7 cellular contexts compared by ENCODE assay signal in the genomic region with DNA sequence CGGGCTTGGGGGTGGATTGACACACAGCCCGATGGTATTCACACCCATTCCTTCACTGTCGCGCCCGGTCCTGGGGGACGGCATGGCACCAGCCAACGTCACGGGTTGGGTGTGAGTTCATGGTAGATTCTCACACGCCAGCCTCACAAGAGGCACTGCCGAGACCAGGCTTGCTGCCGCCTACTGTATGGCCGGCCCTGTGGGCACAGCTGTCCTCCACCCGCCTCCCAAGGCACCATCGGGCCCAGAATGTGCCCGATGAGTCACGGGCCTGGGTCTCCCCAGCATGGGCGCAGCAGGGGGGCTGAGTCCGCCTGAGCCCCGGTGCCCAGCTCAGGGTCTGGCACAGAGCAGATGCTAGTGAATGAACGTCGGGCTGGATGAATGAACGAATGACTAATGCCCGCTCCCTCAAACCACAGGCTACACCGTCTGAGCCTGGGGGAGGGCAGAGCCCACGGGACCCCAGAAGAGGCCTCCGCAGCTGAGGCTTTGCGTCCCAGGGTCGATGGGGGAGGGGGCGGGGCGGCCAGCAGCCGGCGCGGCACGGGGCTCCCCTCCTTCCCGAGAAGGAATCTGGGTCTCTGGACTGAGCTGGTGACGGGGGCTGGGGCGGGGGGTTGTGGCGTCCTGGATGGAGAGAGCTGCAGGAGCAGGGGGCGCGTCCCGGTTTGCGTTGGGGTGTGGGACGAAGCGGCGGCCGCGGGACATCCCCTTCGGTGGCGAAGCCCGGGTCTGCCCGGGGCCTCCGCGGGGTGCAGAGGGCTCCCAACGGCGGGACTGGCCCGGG. TPM values are rescaled to one million over a fixed set of nuclear protein-coding genes. Genes with fewer than 3 reads are reported as not detected.
A peak's percentile ranks its signal among the peaks of the same experiment; 100 is the strongest.
DNase-seq lines count a peak whose midpoint lies in the region; ATAC-seq and TF ChIP-seq lines count a peak whose summit lies in the region.

No MANE protein-coding gene starts in this region.

- CTCF ChIA-PET in HEK293 (lab: Yijun Ruan, JAX): no interaction called here

- H3K4me1 ChIP-seq in HEK293 (ENCODE audit: control insufficient read depth, insufficient read depth, low read length) (no peaks in the 10 kb centered on the region), foreskin keratinocyte (peaks cover 15% of the 10 kb centered on the region), osteoblast (ENCODE audit: insufficient read depth, low read length) (peaks cover 13% of the 10 kb centered on the region)

- DNase-seq in foreskin keratinocyte: peak; percentile 40 to 71
- DNase-seq in osteoblast (ENCODE audit: insufficient read length, low spot score, missing footprints): peak; percentile 96
- DNase-seq in NCI-H510A (lab: John Stamatoyannopoulos, UW): no peak
- no peak for DNase-seq in NCI-H82 treated with DMSO at 0.1 percent for 48 hours (lab: John Stamatoyannopoulos, UW; ENCODE audit: unreplicated experiment)

- H3K4me2 ChIP-seq in osteoblast (ENCODE audit: insufficient read depth, low read length): peak overlapping the region; percentile 81

- no peaks in the 10 kb centered on the region for H3K79me2 ChIP-seq in osteoblast (ENCODE audit: insufficient read depth, low read length)

- H3K4me3 ChIP-seq in HEK293 (ENCODE audit: low read depth, low read length) (peak overlapping the region; percentile 44), WI38 (ENCODE audit: low read depth, low read length) (peak overlapping the region; percentile 59), osteoblast (ENCODE audit: insufficient read depth, low read length) (peak overlapping the region; percentile 73)

- peak; percentile 58 for ATAC-seq in foreskin keratinocyte
- no peak for ATAC-seq in HG02571 (IDR thresholded peaks at IDR 0.05; ENCODE audit: unreplicated experiment)

- POLR2A ChIA-PET in HEK293 (lab: Yijun Ruan, JAX): interaction anchor here (1.0 kb wide), 1 partner anchor 111 kb away, joined by 6 read pairs; a partner anchor contains a TSS

- peak overlapping the region; percentile 80 for H2AFZ ChIP-seq in osteoblast (ENCODE audit: low read length)

- TF ChIP-seq CTCF in HEK293 (tag by site-specific recombination; IDR thresholded peaks at IDR 0.05) (no peak), WI38 (IDR thresholded peaks at IDR 0.05; ENCODE audit: low read depth, low read length) (no peak), foreskin keratinocyte (conservative IDR thresholded peaks at IDR 0.05) (no peak), osteoblast (IDR thresholded peaks at IDR 0.05; ENCODE audit: extremely low read depth, low read depth, low read length) (no peak)

- peaks cover 13% of the 10 kb centered on the region for H4K20me1 ChIP-seq in osteoblast (ENCODE audit: insufficient read depth, low read length)

- H3K36me3 ChIP-seq in HEK293 (ENCODE audit: control insufficient read depth in 2 of 2, insufficient read depth in 1 of 2, low read length in 2 of 2): no peaks in the 10 kb centered on the region
- H3K36me3 ChIP-seq in osteoblast (ENCODE audit: insufficient read depth, low read length): no peaks in the 10 kb centered on the region

- no peak overlapping the region for H3K27ac ChIP-seq in HEK293 (ENCODE audit: extremely low read depth, low read depth, low read length)
- peak overlapping the region; percentile 54 for H3K27ac ChIP-seq in foreskin keratinocyte
- H3K27ac ChIP-seq in osteoblast (ENCODE audit: low read depth, low read length): no peak overlapping the region

- H3K9me3 ChIP-seq in HEK293 (ENCODE audit: control insufficient read depth, insufficient read depth, low read depth, low read length) (no peaks in the 10 kb centered on the region), osteoblast (ENCODE audit: low read depth, low read length) (no peaks in the 10 kb centered on the region)

- peaks cover 10% of the 10 kb centered on the region for H3K27me3 ChIP-seq in foreskin keratinocyte
- H3K27me3 ChIP-seq in osteoblast (ENCODE audit: insufficient read depth, low read length): peaks cover 10% of the 10 kb centered on the region

TF ChIP-seq in HEK293, 187 proteins besides CTCF, POLR2A, EP300 and RAD21 (continues in another document):
- TF ChIP-seq ZNF394 (tag by site-specific recombination; IDR thresholded peaks at IDR 0.05; ENCODE audit: borderline replicate concordance) (no peak), GLIS2 (tag by site-specific recombination; IDR thresholded peaks at IDR 0.05) (no peak), ZFP3 (tag by site-specific recombination; IDR thresholded peaks at IDR 0.05; ENCODE audit: low read depth) (no peak), ZNF549 (tag by site-specific recombination; IDR thresholded peaks at IDR 0.05) (no peak), SP7 (tag by site-specific recombination; IDR thresholded peaks at IDR 0.05) (no peak), ZBTB20 (tag by site-specific recombination; IDR thresholded peaks at IDR 0.05) (peak; percentile 67; the same call in 1 of the 2 replicates), ZFHX2 (tag by site-specific recombination; conservative IDR thresholded peaks at IDR 0.05) (0 out of 2 replicates have a peak, but pooled peaks have one; percentile 8), ZNF121 (tag by site-specific recombination; IDR thresholded peaks at IDR 0.05) (no peak), ZNF266 (tag by site-specific recombination; IDR thresholded peaks at IDR 0.05; ENCODE audit: low read depth) (no peak), ZNF23 (tag by site-specific recombination; IDR thresholded peaks at IDR 0.05; ENCODE audit: borderline replicate concordance) (no peak), ZNF664 (tag by site-specific recombination; IDR thresholded peaks at IDR 0.05) (no peak), ZNF335 (tag by site-specific recombination; conservative IDR thresholded peaks at IDR 0.05) (peak; percentile 62)
- TF ChIP-seq, protein P1, sequence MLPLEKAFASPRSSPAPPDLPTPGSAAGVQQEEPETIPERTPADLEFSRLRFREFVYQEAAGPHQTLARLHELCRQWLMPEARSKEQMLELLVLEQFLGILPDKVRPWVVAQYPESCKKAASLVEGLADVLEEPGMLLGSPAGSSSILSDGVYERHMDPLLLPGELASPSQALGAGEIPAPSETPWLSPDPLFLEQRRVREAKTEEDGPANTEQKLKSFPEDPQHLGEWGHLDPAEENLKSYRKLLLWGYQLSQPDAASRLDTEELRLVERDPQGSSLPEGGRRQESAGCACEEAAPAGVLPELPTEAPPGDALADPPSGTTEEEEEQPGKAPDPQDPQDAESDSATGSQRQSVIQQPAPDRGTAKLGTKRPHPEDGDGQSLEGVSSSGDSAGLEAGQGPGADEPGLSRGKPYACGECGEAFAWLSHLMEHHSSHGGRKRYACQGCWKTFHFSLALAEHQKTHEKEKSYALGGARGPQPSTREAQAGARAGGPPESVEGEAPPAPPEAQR (tag by site-specific recombination; IDR thresholded peaks at IDR 0.05): no peak
- TF ChIP-seq, protein P2, sequence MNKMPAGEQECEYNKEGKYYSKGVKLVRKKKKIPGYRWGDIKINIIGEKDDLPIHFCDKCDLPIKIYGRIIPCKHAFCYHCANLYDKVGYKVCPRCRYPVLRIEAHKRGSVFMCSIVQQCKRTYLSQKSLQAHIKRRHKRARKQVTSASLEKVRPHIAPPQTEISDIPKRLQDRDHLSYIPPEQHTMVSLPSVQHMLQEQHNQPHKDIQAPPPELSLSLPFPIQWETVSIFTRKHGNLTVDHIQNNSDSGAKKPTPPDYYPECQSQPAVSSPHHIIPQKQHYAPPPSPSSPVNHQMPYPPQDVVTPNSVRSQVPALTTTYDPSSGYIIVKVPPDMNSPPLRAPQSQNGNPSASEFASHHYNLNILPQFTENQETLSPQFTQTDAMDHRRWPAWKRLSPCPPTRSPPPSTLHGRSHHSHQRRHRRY (tag by site-specific recombination; IDR thresholded peaks at IDR 0.05): no peak
- TF ChIP-seq, protein P3, sequence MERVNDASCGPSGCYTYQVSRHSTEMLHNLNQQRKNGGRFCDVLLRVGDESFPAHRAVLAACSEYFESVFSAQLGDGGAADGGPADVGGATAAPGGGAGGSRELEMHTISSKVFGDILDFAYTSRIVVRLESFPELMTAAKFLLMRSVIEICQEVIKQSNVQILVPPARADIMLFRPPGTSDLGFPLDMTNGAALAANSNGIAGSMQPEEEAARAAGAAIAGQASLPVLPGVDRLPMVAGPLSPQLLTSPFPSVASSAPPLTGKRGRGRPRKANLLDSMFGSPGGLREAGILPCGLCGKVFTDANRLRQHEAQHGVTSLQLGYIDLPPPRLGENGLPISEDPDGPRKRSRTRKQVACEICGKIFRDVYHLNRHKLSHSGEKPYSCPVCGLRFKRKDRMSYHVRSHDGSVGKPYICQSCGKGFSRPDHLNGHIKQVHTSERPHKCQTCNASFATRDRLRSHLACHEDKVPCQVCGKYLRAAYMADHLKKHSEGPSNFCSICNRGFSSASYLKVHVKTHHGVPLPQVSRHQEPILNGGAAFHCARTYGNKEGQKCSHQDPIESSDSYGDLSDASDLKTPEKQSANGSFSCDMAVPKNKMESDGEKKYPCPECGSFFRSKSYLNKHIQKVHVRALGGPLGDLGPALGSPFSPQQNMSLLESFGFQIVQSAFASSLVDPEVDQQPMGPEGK (tag by site-specific recombination; IDR thresholded peaks at IDR 0.05): peak; percentile 73
- TF ChIP-seq, protein P4, sequence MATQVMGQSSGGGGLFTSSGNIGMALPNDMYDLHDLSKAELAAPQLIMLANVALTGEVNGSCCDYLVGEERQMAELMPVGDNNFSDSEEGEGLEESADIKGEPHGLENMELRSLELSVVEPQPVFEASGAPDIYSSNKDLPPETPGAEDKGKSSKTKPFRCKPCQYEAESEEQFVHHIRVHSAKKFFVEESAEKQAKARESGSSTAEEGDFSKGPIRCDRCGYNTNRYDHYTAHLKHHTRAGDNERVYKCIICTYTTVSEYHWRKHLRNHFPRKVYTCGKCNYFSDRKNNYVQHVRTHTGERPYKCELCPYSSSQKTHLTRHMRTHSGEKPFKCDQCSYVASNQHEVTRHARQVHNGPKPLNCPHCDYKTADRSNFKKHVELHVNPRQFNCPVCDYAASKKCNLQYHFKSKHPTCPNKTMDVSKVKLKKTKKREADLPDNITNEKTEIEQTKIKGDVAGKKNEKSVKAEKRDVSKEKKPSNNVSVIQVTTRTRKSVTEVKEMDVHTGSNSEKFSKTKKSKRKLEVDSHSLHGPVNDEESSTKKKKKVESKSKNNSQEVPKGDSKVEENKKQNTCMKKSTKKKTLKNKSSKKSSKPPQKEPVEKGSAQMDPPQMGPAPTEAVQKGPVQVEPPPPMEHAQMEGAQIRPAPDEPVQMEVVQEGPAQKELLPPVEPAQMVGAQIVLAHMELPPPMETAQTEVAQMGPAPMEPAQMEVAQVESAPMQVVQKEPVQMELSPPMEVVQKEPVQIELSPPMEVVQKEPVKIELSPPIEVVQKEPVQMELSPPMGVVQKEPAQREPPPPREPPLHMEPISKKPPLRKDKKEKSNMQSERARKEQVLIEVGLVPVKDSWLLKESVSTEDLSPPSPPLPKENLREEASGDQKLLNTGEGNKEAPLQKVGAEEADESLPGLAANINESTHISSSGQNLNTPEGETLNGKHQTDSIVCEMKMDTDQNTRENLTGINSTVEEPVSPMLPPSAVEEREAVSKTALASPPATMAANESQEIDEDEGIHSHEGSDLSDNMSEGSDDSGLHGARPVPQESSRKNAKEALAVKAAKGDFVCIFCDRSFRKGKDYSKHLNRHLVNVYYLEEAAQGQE (tag by site-specific recombination; IDR thresholded peaks at IDR 0.05): no peak

RNA-seq across cellular contexts. Expression of a gene that starts 0.8 kb away (rescaled TPM):
- total RNA-seq in foreskin keratinocyte: 6.4 and 7.4 TPM in 2 replicates
- polyA plus RNA-seq in foreskin keratinocyte: 2.4 and 3.3 TPM in 2 replicates
- total RNA-seq in osteoblast: 1.8 TPM in 2 replicates

Comparison
In these comparisons a context has a peak if more than half of its experiments do, and no peak if none do; other contexts are left out.
1. DNase-seq: peak in foreskin keratinocyte (2 of 2) and osteoblast (single experiment); none in NCI-H510A (single experiment) and NCI-H82 treated with DMSO at 0.1 percent for 48 hours (single experiment).
2. Peak in every context shown above with its lines, with median percentiles within 50 percentile points of each other: H3K4me3 ChIP-seq.